Comparison of ENCODE assay signal across 16 cellular contexts in the genomic region with DNA sequence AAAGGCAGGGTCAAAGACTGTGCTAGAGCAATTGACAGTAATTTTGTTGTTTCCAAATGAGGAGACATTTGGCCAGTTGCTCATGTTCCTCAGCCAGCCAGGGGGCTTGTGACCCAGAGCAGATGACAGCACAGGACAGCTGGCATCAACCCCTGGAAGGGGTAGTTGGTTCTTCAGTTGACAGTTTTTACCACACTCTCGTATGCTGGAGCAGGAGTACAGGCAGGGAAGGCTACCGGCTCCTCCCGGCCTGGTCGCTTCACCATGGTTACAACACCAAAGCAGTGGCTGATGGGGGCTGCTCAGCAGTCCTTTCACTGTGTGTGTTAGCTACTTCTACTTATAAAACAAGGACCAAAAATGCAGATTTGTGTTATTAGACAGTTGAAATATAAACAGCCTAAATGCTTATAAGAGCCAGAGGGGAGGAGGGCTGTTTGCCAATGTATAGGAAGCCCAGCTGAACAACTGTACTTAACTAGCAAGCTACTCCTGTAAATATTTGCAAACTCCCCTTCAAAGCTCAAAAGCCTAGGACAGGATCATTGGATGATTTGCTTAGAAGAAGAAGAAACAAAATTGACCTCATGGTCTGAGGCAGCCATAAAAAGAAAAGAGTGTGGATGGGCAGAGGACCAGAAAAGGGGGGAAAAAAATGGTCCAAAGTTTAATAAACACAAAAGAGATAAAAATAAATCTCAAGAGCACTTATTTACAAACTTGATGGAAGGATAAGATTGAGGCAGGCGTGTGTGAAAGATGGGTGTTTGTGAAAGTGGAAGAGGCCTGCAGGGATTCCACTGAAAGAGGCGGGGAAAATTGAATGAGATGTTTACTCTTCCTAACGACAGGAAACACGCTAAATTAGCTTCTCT. TPM values are rescaled to one million over a fixed set of nuclear protein-coding genes. Genes with fewer than 3 reads are reported as not detected.
A peak's percentile ranks its signal among the peaks of the same experiment; 100 is the strongest.
DNase-seq lines count a peak whose midpoint lies in the region; ATAC-seq and TF ChIP-seq lines count a peak whose summit lies in the region.
"Had no signal": no experiment of that assay in that cellular context is flagged by ENCODE, and none has a peak within 500 bp of the region (broad histone marks: within the 10 kb centered on the region; RNA-seq: fewer than 3 reads in every experiment).

No MANE protein-coding gene starts in this region.

- H3K27me3 Mint-ChIP-seq in nephron progenitor cell (ENCODE audit: low read depth, poor library complexity), result peaks cover 4% of the 10 kb centered on the region
- H3K27me3 Mint-ChIP-seq: activated naive CD8-positive, alpha-beta T cell treated with anti-CD3 and anti-CD28 coated beads for 36 hours; IgD-negative memory B cell had no signal

- peak overlapping the region; percentile 94 for H3K27ac Mint-ChIP-seq in nephron progenitor cell
- H3K27ac Mint-ChIP-seq: activated naive CD8-positive, alpha-beta T cell treated with anti-CD3 and anti-CD28 coated beads for 36 hours; IgD-negative memory B cell had no signal

- ATAC-seq in HG03342 (IDR thresholded peaks at IDR 0.05; ENCODE audit: unreplicated experiment) (no peak), GM18498 (IDR thresholded peaks at IDR 0.05; ENCODE audit: unreplicated experiment) (no peak), HG03108 (IDR thresholded peaks at IDR 0.05; ENCODE audit: unreplicated experiment) (no peak)
- ATAC-seq: left lung had no signal

- peaks cover 51% of the 10 kb centered on the region for H3K36me3 Mint-ChIP-seq in nephron progenitor cell (ENCODE audit: low read depth)
- H3K36me3 Mint-ChIP-seq: activated naive CD8-positive, alpha-beta T cell treated with anti-CD3 and anti-CD28 coated beads for 36 hours; IgD-negative memory B cell had no signal

- H3K4me3 Mint-ChIP-seq in nephron progenitor cell, result peak overlapping the region; percentile 3
- H3K4me3 Mint-ChIP-seq: activated naive CD8-positive, alpha-beta T cell treated with anti-CD3 and anti-CD28 coated beads for 36 hours; IgD-negative memory B cell had no signal

- peak; percentile 71 for DNase-seq in COR-L47 (lab: John Stamatoyannopoulos, UW)
- peak; percentile 66 for DNase-seq in NCI-H2029 treated with DMSO at 0.1 percent for 48 hours (lab: John Stamatoyannopoulos, UW)
- no peak for DNase-seq in nephron progenitor cell
- no peak for DNase-seq in posterior vena cava (ENCODE audit: low spot score)
- DNase-seq: activated naive CD8-positive, alpha-beta T cell treated with anti-CD3 and anti-CD28 coated beads for 36 hours; DMS79 treated with DMSO at 0.1 percent for 48 hours; hippocampal formation; left lung; NCI-H187 treated with DMSO at 0.1 percent for 48 hours; stimulated activated CD4-positive, alpha-beta T cell treated with anti-CD3 and anti-CD28 coated beads, Interleukin-15, amount 100 ng/mL, for 24 hours had no signal

- peaks cover 19% of the 10 kb centered on the region for H3K9me3 Mint-ChIP-seq in nephron progenitor cell
- H3K9me3 Mint-ChIP-seq: activated naive CD8-positive, alpha-beta T cell treated with anti-CD3 and anti-CD28 coated beads for 36 hours; IgD-negative memory B cell had no signal

- intact Hi-C loops in posterior vena cava (cut with DNase I), result loop anchor here in 1 of 2 donors (2.0 kb wide), 1 partner anchor 77 kb away; no protein-coding TSS in a partner anchor

- peaks cover 44% of the 10 kb centered on the region for H3K4me1 Mint-ChIP-seq in nephron progenitor cell
- H3K4me1 Mint-ChIP-seq: activated naive CD8-positive, alpha-beta T cell treated with anti-CD3 and anti-CD28 coated beads for 36 hours; IgD-negative memory B cell had no signal

- H3K27ac ChIP-seq in cingulate gyrus (ENCODE audit: low read depth, low read length), result peak overlapping the region; percentile 16
- H3K27ac ChIP-seq: left lung, tibial nerve had no signal

- no peak for TF ChIP-seq CTCF in nephron progenitor cell (IDR thresholded peaks at IDR 0.05)

RNA-seq across cellular contexts. Expression of gene TGFB2, which starts 57.0 kb away (rescaled TPM):
- 10 to 100 TPM in 1 of 2 donors, 1 to 10 TPM in 1; 10.0 to 17.2 TPM for total RNA-seq in posterior vena cava

Comparison
In these comparisons a context has a peak if more than half of its experiments do, and no peak if none do; other contexts are left out.
1. DNase-seq: peak in COR-L47 (single experiment) and NCI-H2029 treated with DMSO at 0.1 percent for 48 hours (single experiment); none in nephron progenitor cell (single experiment) and posterior vena cava (single experiment).